Comparison of ENCODE assay signal across 8 cellular contexts in genomic region chr9:129166962-129167557, GRCh38. TPM values are rescaled to one million over a fixed set of nuclear protein-coding genes. Genes with fewer than 3 reads are reported as not detected.
DNase-seq lines count a peak whose midpoint lies in the region; ATAC-seq, FAIRE-seq and TF ChIP-seq lines count a peak whose summit lies in the region.

No MANE protein-coding gene starts in this region.

- H3K27ac ChIP-seq in ACC112 (ENCODE audit: low read depth, low read length) (peak overlapping the region; percentile 88), suprapubic skin (peak overlapping the region; percentile 70)

- H3K27me3 ChIP-seq in ACC112 (ENCODE audit: insufficient read depth, low read length) (no peaks in the 10 kb centered on the region), bronchial epithelial cell (ENCODE audit: control insufficient read depth, insufficient read depth, low read length) (no peaks in the 10 kb centered on the region), suprapubic skin (no peaks in the 10 kb centered on the region)

- peak overlapping the region; percentile 54 for H3K4me3 ChIP-seq in ACC112 (ENCODE audit: low read depth, low read length)
- peak overlapping the region; percentile 29 for H3K4me3 ChIP-seq in bronchial epithelial cell (ENCODE audit: low read depth, low read length)
- H3K4me3 ChIP-seq in suprapubic skin: peak overlapping the region; percentile 17

- H2AFZ ChIP-seq in ACC112 (ENCODE audit: low read length, unreplicated experiment): peak overlapping the region; percentile 51

- TF ChIP-seq POLR2A in suprapubic skin (IDR thresholded peaks at IDR 0.05): no peak

- TF ChIP-seq EP300 in suprapubic skin (IDR thresholded peaks at IDR 0.05): no peak

- ATAC-seq in left lobe of liver: peak; percentile 77
- no peak for ATAC-seq in HG03135 (IDR thresholded peaks at IDR 0.05; ENCODE audit: unreplicated experiment)

- H3K4me1 ChIP-seq in ACC112 (ENCODE audit: control insufficient read depth, insufficient read depth, low read length, unreplicated experiment) (peaks cover 32% of the 10 kb centered on the region), suprapubic skin (peaks cover 56% of the 10 kb centered on the region)

- 5% methylated on average over 3 of the region's 12 CpGs for WGBS in suprapubic skin

- TF ChIP-seq CTCF in GM20000 (IDR thresholded peaks at IDR 0.05; ENCODE audit: extremely low read depth, missing control alignments) (no peak), bronchial epithelial cell (IDR thresholded peaks at IDR 0.05; ENCODE audit: insufficient read depth, low read length, severe bottlenecking) (no peak), suprapubic skin (IDR thresholded peaks at IDR 0.05) (no peak)

- no peak for FAIRE-seq in bronchial epithelial cell (lab: Jason Lieb, UNC)

- H3K36me3 ChIP-seq in ACC112 (ENCODE audit: insufficient read depth, low read length) (no peaks in the 10 kb centered on the region), bronchial epithelial cell (ENCODE audit: control insufficient read depth, insufficient read depth, low read length) (no peaks in the 10 kb centered on the region), suprapubic skin (no peaks in the 10 kb centered on the region)

- DNase-seq in GM20000 (ENCODE audit: low spot score) (peak; percentile 45), bronchial epithelial cell (ENCODE audit: low read depth) (peak; percentile 93), left lobe of liver (ENCODE audit: low spot score) (peak; percentile 55), suprapubic skin (ENCODE audit: low spot score in 2 of 2) (peak; percentile 88 to 91), NCI-H146 (lab: John Stamatoyannopoulos, UW) (no peak)

- no peaks in the 10 kb centered on the region for H3K79me2 ChIP-seq in ACC112 (ENCODE audit: control insufficient read depth, insufficient read depth, low read length, unreplicated experiment)

- H3K9me3 ChIP-seq in suprapubic skin: no peaks in the 10 kb centered on the region

TF ChIP-seq in PFSK-1, 5 proteins besides CTCF, POLR2A, EP300 and RAD21:
- no peak for TF ChIP-seq FOXP2 (optimal IDR thresholded peaks at IDR 0.05; ENCODE audit: borderline replicate concordance, extremely low read depth, extremely low read length, insufficient read depth)
- TF ChIP-seq POLR2AphosphoS5 (IDR thresholded peaks at IDR 0.05; ENCODE audit: low read depth, low read length): peak; percentile 74

RNA-seq across cellular contexts. Expression of gene IER5L, which starts 11.0 kb away (rescaled TPM):
- 58.6 TPM for polyA plus RNA-seq in PFSK-1 (2012; ENCODE audit: insufficient read length, low read depth)
- total RNA-seq in bronchial epithelial cell (15.7 and 19.5 TPM in 2 replicates), left lobe of liver (4.5 TPM), suprapubic skin (1 to 10 TPM; 4.3 to 8.2 (median 6.2) TPM)

RNA-seq across cellular contexts. Expression of gene PTPA, which starts 55.8 kb away (rescaled TPM):
- 342 TPM for polyA plus RNA-seq in PFSK-1 (2012; ENCODE audit: insufficient read length, low read depth)
- total RNA-seq in bronchial epithelial cell (39.5 and 76.0 TPM in 2 replicates), left lobe of liver (62.3 TPM), suprapubic skin (100 to 1,000 TPM in 1 of 4 donors, 10 to 100 TPM in 3; 59.1 to 108 (median 83.8) TPM)

RNA-seq across cellular contexts. Expression of gene CRAT, which starts 56.5 kb away (rescaled TPM):
- 91.0 TPM for polyA plus RNA-seq in PFSK-1 (2012; ENCODE audit: insufficient read length, low read depth)
- total RNA-seq in bronchial epithelial cell (13.7 and 40.2 TPM in 2 replicates), left lobe of liver (105 TPM), suprapubic skin (100 to 1,000 TPM in 1 of 4 donors, 10 to 100 TPM in 3; 27.4 to 156 (median 42.8) TPM)
